ENCODE assay signal across 1 cellular context in the genomic region with DNA sequence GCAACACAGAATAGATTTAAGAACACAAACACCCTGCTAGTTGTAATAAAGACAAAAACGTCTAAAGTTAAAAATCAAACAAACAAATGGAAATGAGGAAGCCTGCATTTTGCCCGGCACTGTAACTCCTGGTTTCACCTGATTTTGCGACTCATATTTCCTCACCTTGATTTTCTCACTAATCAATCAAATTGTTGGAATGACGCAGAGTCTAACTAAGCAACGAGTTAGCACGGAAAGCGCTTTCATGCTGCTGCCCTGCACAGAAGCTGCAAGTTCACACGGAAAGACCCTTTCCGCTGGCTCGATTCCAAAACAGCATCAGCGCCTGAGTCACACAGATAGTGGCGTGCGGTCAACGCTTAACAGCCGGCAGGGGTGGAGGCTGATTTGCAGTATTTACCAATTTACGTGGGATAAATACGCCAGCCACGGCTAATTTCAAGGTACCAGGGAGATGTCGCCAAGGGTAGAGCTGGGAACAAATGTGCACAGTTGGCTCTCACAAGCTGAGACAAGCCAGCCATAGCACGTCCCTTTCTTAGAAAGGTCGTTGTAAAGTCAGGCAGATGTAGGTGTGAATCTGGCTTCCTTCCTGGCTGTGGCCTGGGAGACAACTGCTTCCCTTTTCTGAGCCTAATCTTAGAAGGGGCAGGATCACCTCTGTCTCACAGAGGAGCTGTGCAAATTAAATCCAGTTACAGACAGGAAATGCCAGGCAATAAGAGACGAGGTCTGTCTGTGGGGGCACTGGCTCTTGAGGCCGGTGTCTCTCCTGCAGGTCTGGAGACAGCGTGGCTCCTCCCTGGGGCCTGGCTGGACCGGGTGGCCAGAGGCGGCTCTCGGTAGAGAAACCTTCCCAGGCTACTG.
TF ChIP-seq lines count a peak whose summit lies in the region.

No MANE protein-coding gene starts in this region.

TF ChIP-seq in GM12878, 131 proteins besides CTCF, POLR2A, EP300 and RAD21 (continued from another document):
- TF ChIP-seq, protein P1, sequence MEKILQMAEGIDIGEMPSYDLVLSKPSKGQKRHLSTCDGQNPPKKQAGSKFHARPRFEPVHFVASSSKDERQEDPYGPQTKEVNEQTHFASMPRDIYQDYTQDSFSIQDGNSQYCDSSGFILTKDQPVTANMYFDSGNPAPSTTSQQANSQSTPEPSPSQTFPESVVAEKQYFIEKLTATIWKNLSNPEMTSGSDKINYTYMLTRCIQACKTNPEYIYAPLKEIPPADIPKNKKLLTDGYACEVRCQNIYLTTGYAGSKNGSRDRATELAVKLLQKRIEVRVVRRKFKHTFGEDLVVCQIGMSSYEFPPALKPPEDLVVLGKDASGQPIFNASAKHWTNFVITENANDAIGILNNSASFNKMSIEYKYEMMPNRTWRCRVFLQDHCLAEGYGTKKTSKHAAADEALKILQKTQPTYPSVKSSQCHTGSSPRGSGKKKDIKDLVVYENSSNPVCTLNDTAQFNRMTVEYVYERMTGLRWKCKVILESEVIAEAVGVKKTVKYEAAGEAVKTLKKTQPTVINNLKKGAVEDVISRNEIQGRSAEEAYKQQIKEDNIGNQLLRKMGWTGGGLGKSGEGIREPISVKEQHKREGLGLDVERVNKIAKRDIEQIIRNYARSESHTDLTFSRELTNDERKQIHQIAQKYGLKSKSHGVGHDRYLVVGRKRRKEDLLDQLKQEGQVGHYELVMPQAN (conservative IDR thresholded peaks at IDR 0.05): peak; percentile 45; the same call in 1 of the 2 replicates
- TF ChIP-seq GATAD2B (conservative IDR thresholded peaks at IDR 0.05; ENCODE audit: low read depth): peak; percentile 61; the same call in 1 of the 2 replicates
- peak; percentile 64 to 79 for TF ChIP-seq BHLHE40 (IDR thresholded peaks at IDR 0.05; ENCODE audit: borderline replicate concordance in 1 of 2, low read depth in 2 of 2, low read length in 1 of 2)
- TF ChIP-seq RELA (IDR thresholded peaks at IDR 0.05; ENCODE audit: borderline replicate concordance, partially characterized antibody): peak; percentile 11
- TF ChIP-seq NFYA (IDR thresholded peaks at IDR 0.05; ENCODE audit: borderline replicate concordance, low read depth, low read length): no peak
- TF ChIP-seq EED (IDR thresholded peaks at IDR 0.05; ENCODE audit: low read depth): peak; percentile 87
- TF ChIP-seq CBX3 (IDR thresholded peaks at IDR 0.05; ENCODE audit: borderline replicate concordance, low read depth): no peak
- TF ChIP-seq, protein P2, sequence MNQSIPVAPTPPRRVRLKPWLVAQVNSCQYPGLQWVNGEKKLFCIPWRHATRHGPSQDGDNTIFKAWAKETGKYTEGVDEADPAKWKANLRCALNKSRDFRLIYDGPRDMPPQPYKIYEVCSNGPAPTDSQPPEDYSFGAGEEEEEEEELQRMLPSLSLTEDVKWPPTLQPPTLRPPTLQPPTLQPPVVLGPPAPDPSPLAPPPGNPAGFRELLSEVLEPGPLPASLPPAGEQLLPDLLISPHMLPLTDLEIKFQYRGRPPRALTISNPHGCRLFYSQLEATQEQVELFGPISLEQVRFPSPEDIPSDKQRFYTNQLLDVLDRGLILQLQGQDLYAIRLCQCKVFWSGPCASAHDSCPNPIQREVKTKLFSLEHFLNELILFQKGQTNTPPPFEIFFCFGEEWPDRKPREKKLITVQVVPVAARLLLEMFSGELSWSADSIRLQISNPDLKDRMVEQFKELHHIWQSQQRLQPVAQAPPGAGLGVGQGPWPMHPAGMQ (IDR thresholded peaks at IDR 0.05; ENCODE audit: borderline replicate concordance): no peak
- TF ChIP-seq, protein P3, sequence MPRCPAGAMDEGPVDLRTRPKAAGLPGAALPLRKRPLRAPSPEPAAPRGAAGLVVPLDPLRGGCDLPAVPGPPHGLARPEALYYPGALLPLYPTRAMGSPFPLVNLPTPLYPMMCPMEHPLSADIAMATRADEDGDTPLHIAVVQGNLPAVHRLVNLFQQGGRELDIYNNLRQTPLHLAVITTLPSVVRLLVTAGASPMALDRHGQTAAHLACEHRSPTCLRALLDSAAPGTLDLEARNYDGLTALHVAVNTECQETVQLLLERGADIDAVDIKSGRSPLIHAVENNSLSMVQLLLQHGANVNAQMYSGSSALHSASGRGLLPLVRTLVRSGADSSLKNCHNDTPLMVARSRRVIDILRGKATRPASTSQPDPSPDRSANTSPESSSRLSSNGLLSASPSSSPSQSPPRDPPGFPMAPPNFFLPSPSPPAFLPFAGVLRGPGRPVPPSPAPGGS (IDR thresholded peaks at IDR 0.05; ENCODE audit: borderline replicate concordance, insufficient read depth, low read depth, low read length, poor library complexity, severe bottlenecking): peak; percentile 25
- TF ChIP-seq TCF12 (IDR thresholded peaks at IDR 0.05; ENCODE audit: low read depth, low read length): peak; percentile 78
- TF ChIP-seq IKZF1 (conservative IDR thresholded peaks at IDR 0.05): peak; percentile 93
- peak; percentile 19; the same call in 1 of the 2 replicates for TF ChIP-seq BACH1 (IDR thresholded peaks at IDR 0.05; ENCODE audit: borderline replicate concordance)
- peak; percentile 67; the same call in 1 of the 2 replicates for TF ChIP-seq SPI1 (IDR thresholded peaks at IDR 0.05; ENCODE audit: borderline replicate concordance, insufficient read depth, low read depth, low read length)
- TF ChIP-seq NRF1 (conservative IDR thresholded peaks at IDR 0.05; ENCODE audit: low read depth, low read length): no peak
- TF ChIP-seq TARDBP (IDR thresholded peaks at IDR 0.05; ENCODE audit: borderline replicate concordance): no peak
